Comparison of ENCODE assay signal across 12 cellular contexts in genomic region chr6:158010591-158011477, GRCh38. TPM values are rescaled to one million over a fixed set of nuclear protein-coding genes. Genes with fewer than 3 reads are reported as not detected.
DNase-seq lines count a peak whose midpoint lies in the region; ATAC-seq and TF ChIP-seq lines count a peak whose summit lies in the region.
"Had no signal": no experiment of that assay in that cellular context is flagged by ENCODE, and none has a peak within 500 bp of the region (broad histone marks: within the 10 kb centered on the region; RNA-seq: fewer than 3 reads in every experiment).

No MANE protein-coding gene starts in this region.

- no peak overlapping the region for H3K4me3 Mint-ChIP-seq in T-helper 17 cell

- H3K4me3 ChIP-seq in sigmoid colon (no peak overlapping the region), vagina (no peak overlapping the region)

- no peaks in the 10 kb centered on the region for H3K36me3 ChIP-seq in sigmoid colon
- no peaks in the 10 kb centered on the region for H3K36me3 ChIP-seq in vagina

- peaks cover 69% of the 10 kb centered on the region for H3K4me1 Mint-ChIP-seq in T-helper 17 cell

- WGBS in sigmoid colon, 2 donors: 96 to 97% methylated on average over 19 of the region's 19 CpGs

- intact Hi-C loops in sigmoid colon (cut with DNase I): no loop called here
- intact Hi-C loops in vagina (cut with DNase I): no loop called here
- intact Hi-C loops in left colon (cut with DNase I, micrococcal nuclease): no loop called here

- TF ChIP-seq CTCF in sigmoid colon (IDR thresholded peaks at IDR 0.05) (no peak), vagina (IDR thresholded peaks at IDR 0.05) (no peak)

- TF ChIP-seq POLR2A in sigmoid colon (IDR thresholded peaks at IDR 0.05) (no peak), vagina (IDR thresholded peaks at IDR 0.05) (no peak)

- H3K27ac Mint-ChIP-seq in T-helper 17 cell: peak overlapping the region; percentile 86

- peak overlapping the region; percentile 90 for H3K27ac ChIP-seq in layer of hippocampus (ENCODE audit: low read depth, low read length)
- no peak overlapping the region for H3K27ac ChIP-seq in sigmoid colon
- H3K27ac ChIP-seq in vagina: no peak overlapping the region

- DNase-seq in activated T-cell treated with anti-CD3 and anti-CD28 coated beads, Interleukin-2, amount 50 U/mL, for 1 hour: peak; percentile 11
- DNase-seq in activated T-cell treated with anti-CD3 and anti-CD28 coated beads for 4 hours (no peak), T-helper 17 cell (no peak), sigmoid colon (peak; percentile 48), vagina (ENCODE audit: extremely low spot score in 2 of 2) (no peak), left colon (no peak)
- DNase-seq: glutamatergic neuron, Karpas-422, NCI-H1436 treated with DMSO at 0.1 percent for 48 hours, RPMI8226 had no signal

- H3K27me3 ChIP-seq in layer of hippocampus (ENCODE audit: control insufficient read depth, insufficient read depth, low read length) (no peaks in the 10 kb centered on the region), sigmoid colon (no peaks in the 10 kb centered on the region), vagina (no peaks in the 10 kb centered on the region)

- ATAC-seq in T-helper 17 cell (no peak), left colon (no peak), HG02973 (IDR thresholded peaks at IDR 0.05; ENCODE audit: unreplicated experiment) (no peak)

- H3K4me1 ChIP-seq in sigmoid colon: peaks cover 0 to 31% (median 26%) of the 10 kb centered on the region in 4 donors
- peaks cover 19% of the 10 kb centered on the region for H3K4me1 ChIP-seq in vagina

- TF ChIP-seq EP300 in sigmoid colon (IDR thresholded peaks at IDR 0.05): no peak

- H3K9me3 ChIP-seq in T-helper 17 cell (ENCODE audit: control insufficient read depth, low read length, poor library complexity, severe bottlenecking) (no peaks in the 10 kb centered on the region), sigmoid colon (no peaks in the 10 kb centered on the region), vagina (no peaks in the 10 kb centered on the region)

- no peaks in the 10 kb centered on the region for H3K27me3 Mint-ChIP-seq in T-helper 17 cell

- peaks cover 6% of the 10 kb centered on the region for H3K36me3 Mint-ChIP-seq in T-helper 17 cell (ENCODE audit: low read depth)

RNA-seq across cellular contexts. Expression of gene SYNJ2, which starts 29.2 kb away (rescaled TPM):
- total RNA-seq in T-helper 17 cell: 10 to 100 TPM; 43.6 to 45.0 TPM
- 10 to 100 TPM in 3 of 4 donors, 1 to 10 TPM in 1; 8.7 to 22.9 (median 12.3) TPM for total RNA-seq in sigmoid colon
- 10 to 100 TPM in 2 of 3 donors, 1 to 10 TPM in 1; 9.6 to 13.4 (median 12.9) TPM for polyA plus RNA-seq in sigmoid colon
- 8.3 TPM for total RNA-seq in vagina
- 10 to 100 TPM; 35.4 to 50.1 TPM for total RNA-seq in left colon

Comparison
In these comparisons a context has a peak if more than half of its experiments do, and no peak if none do; other contexts are left out.
1. DNase-seq: peak in activated T-cell treated with anti-CD3 and anti-CD28 coated beads, Interleukin-2, amount 50 U/mL, for 1 hour (single experiment) and sigmoid colon (single experiment); none in activated T-cell treated with anti-CD3 and anti-CD28 coated beads for 4 hours (single experiment), T-helper 17 cell (0 of 3), vagina (0 of 2) and left colon (0 of 2).